ENCODE assay signal across 1 cellular context in the genomic region with DNA sequence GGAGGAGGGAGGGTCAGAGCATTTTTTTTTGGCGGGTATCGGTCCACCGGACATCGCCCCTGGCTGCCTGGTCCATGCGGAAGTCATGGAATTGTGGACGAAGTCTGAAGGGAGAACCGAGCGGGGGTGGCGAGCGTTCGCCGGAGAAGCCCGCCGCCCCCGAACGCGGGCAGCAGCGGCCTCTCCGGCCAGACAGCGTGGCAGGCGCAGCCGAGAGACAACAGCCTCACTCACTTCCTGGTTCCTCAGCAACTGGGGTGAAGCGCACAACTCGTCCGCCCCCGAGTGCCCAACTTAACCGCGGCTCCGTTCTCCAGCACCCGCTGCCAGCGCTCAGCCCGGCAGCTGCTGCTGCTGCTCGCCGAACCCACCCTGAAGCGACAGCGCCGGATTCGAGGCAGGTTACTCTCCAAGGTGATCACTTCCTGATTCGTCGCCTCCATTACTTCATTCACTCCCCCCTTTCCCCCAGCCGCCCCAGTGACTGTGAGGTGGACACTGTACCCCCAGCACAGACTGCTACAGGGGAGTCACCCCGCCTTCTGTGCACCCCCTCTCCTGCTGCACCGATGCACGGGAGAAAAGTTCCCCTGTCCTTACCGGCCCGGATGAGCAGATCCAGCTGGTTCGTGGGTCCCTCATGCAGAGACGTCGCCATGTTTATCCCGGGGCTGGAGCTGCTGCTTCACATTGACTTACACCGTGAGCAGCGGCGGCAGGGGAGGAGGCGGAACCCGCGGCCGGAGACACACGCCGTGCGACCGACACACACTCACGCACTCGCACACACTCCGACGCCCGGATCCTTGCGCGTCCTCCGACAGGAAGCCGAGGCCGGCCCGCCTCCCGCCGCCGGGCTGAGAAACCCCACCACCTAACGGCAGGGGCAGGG.
TF ChIP-seq lines count a peak whose summit lies in the region.

No MANE protein-coding gene starts in this region.

TF ChIP-seq in GM12878, 131 proteins besides CTCF, POLR2A, EP300 and RAD21 (continued from another document):
- TF ChIP-seq, protein P1, sequence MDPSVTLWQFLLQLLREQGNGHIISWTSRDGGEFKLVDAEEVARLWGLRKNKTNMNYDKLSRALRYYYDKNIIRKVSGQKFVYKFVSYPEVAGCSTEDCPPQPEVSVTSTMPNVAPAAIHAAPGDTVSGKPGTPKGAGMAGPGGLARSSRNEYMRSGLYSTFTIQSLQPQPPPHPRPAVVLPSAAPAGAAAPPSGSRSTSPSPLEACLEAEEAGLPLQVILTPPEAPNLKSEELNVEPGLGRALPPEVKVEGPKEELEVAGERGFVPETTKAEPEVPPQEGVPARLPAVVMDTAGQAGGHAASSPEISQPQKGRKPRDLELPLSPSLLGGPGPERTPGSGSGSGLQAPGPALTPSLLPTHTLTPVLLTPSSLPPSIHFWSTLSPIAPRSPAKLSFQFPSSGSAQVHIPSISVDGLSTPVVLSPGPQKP (IDR thresholded peaks at IDR 0.05; ENCODE audit: low read depth, low read length): 0 out of 2 replicates have a peak, but pooled peaks have one; percentile 38
- no peak for TF ChIP-seq ZNF622 (IDR thresholded peaks at IDR 0.05)
- TF ChIP-seq, protein P2, sequence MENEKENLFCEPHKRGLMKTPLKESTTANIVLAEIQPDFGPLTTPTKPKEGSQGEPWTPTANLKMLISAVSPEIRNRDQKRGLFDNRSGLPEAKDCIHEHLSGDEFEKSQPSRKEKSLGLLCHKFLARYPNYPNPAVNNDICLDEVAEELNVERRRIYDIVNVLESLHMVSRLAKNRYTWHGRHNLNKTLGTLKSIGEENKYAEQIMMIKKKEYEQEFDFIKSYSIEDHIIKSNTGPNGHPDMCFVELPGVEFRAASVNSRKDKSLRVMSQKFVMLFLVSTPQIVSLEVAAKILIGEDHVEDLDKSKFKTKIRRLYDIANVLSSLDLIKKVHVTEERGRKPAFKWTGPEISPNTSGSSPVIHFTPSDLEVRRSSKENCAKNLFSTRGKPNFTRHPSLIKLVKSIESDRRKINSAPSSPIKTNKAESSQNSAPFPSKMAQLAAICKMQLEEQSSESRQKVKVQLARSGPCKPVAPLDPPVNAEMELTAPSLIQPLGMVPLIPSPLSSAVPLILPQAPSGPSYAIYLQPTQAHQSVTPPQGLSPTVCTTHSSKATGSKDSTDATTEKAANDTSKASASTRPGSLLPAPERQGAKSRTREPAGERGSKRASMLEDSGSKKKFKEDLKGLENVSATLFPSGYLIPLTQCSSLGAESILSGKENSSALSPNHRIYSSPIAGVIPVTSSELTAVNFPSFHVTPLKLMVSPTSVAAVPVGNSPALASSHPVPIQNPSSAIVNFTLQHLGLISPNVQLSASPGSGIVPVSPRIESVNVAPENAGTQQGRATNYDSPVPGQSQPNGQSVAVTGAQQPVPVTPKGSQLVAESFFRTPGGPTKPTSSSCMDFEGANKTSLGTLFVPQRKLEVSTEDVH (IDR thresholded peaks at IDR 0.05; ENCODE audit: low read depth, partially characterized antibody): no peak
- peak; percentile 72; the same call in 1 of the 2 replicates for TF ChIP-seq HDGF (IDR thresholded peaks at IDR 0.05)
- TF ChIP-seq CREB1 (IDR thresholded peaks at IDR 0.05; ENCODE audit: low read depth): peak; percentile 84
- peak; percentile 84 for TF ChIP-seq POLR2AphosphoS5 (IDR thresholded peaks at IDR 0.05; ENCODE audit: low read length)
- peak; percentile 91 for TF ChIP-seq SMARCA5 (IDR thresholded peaks at IDR 0.05)
- TF ChIP-seq TAF1 (IDR thresholded peaks at IDR 0.05; ENCODE audit: borderline replicate concordance, low read depth, low read length): peak; percentile 89
- TF ChIP-seq, protein P3, sequence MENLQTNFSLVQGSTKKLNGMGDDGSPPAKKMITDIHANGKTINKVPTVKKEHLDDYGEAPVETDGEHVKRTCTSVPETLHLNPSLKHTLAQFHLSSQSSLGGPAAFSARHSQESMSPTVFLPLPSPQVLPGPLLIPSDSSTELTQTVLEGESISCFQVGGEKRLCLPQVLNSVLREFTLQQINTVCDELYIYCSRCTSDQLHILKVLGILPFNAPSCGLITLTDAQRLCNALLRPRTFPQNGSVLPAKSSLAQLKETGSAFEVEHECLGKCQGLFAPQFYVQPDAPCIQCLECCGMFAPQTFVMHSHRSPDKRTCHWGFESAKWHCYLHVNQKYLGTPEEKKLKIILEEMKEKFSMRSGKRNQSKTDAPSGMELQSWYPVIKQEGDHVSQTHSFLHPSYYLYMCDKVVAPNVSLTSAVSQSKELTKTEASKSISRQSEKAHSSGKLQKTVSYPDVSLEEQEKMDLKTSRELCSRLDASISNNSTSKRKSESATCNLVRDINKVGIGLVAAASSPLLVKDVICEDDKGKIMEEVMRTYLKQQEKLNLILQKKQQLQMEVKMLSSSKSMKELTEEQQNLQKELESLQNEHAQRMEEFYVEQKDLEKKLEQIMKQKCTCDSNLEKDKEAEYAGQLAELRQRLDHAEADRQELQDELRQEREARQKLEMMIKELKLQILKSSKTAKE (IDR thresholded peaks at IDR 0.05; ENCODE audit: low read depth, poor library complexity, severe bottlenecking): no peak
- no peak for TF ChIP-seq WRNIP1 (IDR thresholded peaks at IDR 0.05; ENCODE audit: borderline replicate concordance, low read depth, low read length)
- TF ChIP-seq EED (IDR thresholded peaks at IDR 0.05; ENCODE audit: low read depth): no peak
- TF ChIP-seq, protein P4, sequence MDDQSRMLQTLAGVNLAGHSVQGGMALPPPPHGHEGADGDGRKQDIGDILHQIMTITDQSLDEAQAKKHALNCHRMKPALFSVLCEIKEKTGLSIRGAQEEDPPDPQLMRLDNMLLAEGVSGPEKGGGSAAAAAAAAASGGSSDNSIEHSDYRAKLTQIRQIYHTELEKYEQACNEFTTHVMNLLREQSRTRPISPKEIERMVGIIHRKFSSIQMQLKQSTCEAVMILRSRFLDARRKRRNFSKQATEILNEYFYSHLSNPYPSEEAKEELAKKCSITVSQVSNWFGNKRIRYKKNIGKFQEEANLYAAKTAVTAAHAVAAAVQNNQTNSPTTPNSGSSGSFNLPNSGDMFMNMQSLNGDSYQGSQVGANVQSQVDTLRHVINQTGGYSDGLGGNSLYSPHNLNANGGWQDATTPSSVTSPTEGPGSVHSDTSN (IDR thresholded peaks at IDR 0.05; ENCODE audit: insufficient replicate concordance, low read depth, low read length): peak; percentile 48
- TF ChIP-seq SREBF1 (IDR thresholded peaks at IDR 0.05; ENCODE audit: low read length): no peak
- peak; percentile 79 for TF ChIP-seq CREM (IDR thresholded peaks at IDR 0.05; ENCODE audit: low read depth)
